Comparison of ENCODE assay signal across 8 cellular contexts in genomic region chr19:45469132-45469834, GRCh38.
DNase-seq lines count a peak whose midpoint lies in the region; ATAC-seq and TF ChIP-seq lines count a peak whose summit lies in the region.

No MANE protein-coding gene starts in this region.

- CTCF ChIA-PET in RWPE1 (lab: Yijun Ruan, JAX) = interaction anchor here (1.9 to 2.9 kb wide), 2 partner anchors 10 to 30 kb away, joined by 13 to 23 read pairs; no protein-coding TSS in a partner anchor

- H4K20me1 ChIP-seq in DND-41 (ENCODE audit: insufficient read depth, low read length) = peaks cover 14% of the 10 kb centered on the region

- no peaks in the 10 kb centered on the region for H3K36me3 Mint-ChIP-seq in nephron (ENCODE audit: low read depth)

- peak overlapping the region; percentile 92 for H2AFZ ChIP-seq in DND-41 (ENCODE audit: low read depth, low read length)

- H3K9me3 ChIP-seq in DND-41 (ENCODE audit: insufficient read depth, low read length, severe bottlenecking) = no peaks in the 10 kb centered on the region

- H3K27me3 ChIP-seq in DND-41 (ENCODE audit: insufficient read depth, low read length, poor library complexity) = peaks cover 5% of the 10 kb centered on the region

- peak overlapping the region; percentile 33 to 88; a peak in 3 of 4 replicates for H3K4me3 ChIP-seq in DND-41 (ENCODE audit: low read depth in 1 of 2, low read length in 2 of 2)
- peak overlapping the region; percentile 65 for H3K4me3 ChIP-seq in LNCaP clone FGC (ENCODE audit: low read depth, low read length)

- peak; percentile 92 for ATAC-seq in DND-41 (ENCODE audit: insufficient read depth, low read depth)
- peak; percentile 84 for ATAC-seq in stimulated activated naive CD8-positive, alpha-beta T cell treated with anti-CD3 and anti-CD28 coated beads, Interleukin-15, Interleukin-2, amounts not matched to agents 100 U/mL and 50 U/mL, for 24 hours

- H3K9ac ChIP-seq in DND-41 (ENCODE audit: low read depth, low read length) = peak overlapping the region; percentile 58

- H3K4me1 Mint-ChIP-seq in nephron = peaks cover 14% of the 10 kb centered on the region

- peak; percentile 52 for TF ChIP-seq CTCF in DND-41 (IDR thresholded peaks at IDR 0.05; ENCODE audit: borderline replicate concordance, extremely low read depth, low read length, poor library complexity, severe bottlenecking)
- no peak for TF ChIP-seq CTCF in LNCaP clone FGC (IDR thresholded peaks at IDR 0.05; ENCODE audit: control insufficient read depth, extremely low read depth, insufficient read depth)
- no peak for TF ChIP-seq CTCF in RWPE1 (conservative IDR thresholded peaks at IDR 0.05; ENCODE audit: low read depth)
- no peak for TF ChIP-seq CTCF in nephron (IDR thresholded peaks at IDR 0.05; ENCODE audit: unreplicated experiment in 3 of 3)

- H3K27ac ChIP-seq in DND-41 (ENCODE audit: low read length) (peak overlapping the region; percentile 81), RWPE1 (peak overlapping the region; percentile 96)

- H3K4me2 ChIP-seq in DND-41 (ENCODE audit: insufficient read depth, low read length) = peak overlapping the region; percentile 99

- peaks cover 53% of the 10 kb centered on the region for H3K27me3 Mint-ChIP-seq in nephron (ENCODE audit: low read depth)

- no peaks in the 10 kb centered on the region for H3K36me3 ChIP-seq in DND-41 (ENCODE audit: insufficient read depth, low read length)

- peak; percentile 94 for DNase-seq in DND-41
- DNase-seq in GOT3 (lab: John Stamatoyannopoulos, UW) = peak; percentile 71
- DNase-seq in LNCaP clone FGC (ENCODE audit: low read depth) = no peak
- peak; percentile 94 for DNase-seq in RWPE1 (ENCODE audit: low spot score)
- peak; percentile 90 for DNase-seq in activated T-helper 9 cell treated with anti-CD3 and anti-CD28 coated beads, Interleukin-2, amount 50 U/mL, for 16 hours (ENCODE audit: low read depth)
- DNase-seq in fibroblast of peridontal ligament (ENCODE audit: extremely low read depth) = peak; percentile 93
- DNase-seq in stimulated activated naive CD8-positive, alpha-beta T cell treated with anti-CD3 and anti-CD28 coated beads, Interleukin-15, Interleukin-2, amounts not matched to agents 100 U/mL and 50 U/mL, for 24 hours = peak; percentile 96

- H3K4me3 Mint-ChIP-seq in nephron = peak overlapping the region; percentile 90 to 95 (median 94)

- no peaks in the 10 kb centered on the region for H3K9me3 Mint-ChIP-seq in nephron

- no peaks in the 10 kb centered on the region for H3K79me2 ChIP-seq in DND-41 (ENCODE audit: insufficient read depth, low read length)

- H3K4me1 ChIP-seq in DND-41 (ENCODE audit: insufficient read depth, low read length) = peaks cover 36% of the 10 kb centered on the region

- POLR2A ChIA-PET in RWPE1 (lab: Yijun Ruan, JAX; ENCODE audit: low non-redundant PET) = interaction anchor here (0.6 to 3.0 kb wide), 7 partner anchors 10 to 1278 kb away, joined by 4 to 14 read pairs (median 6); no protein-coding TSS in a partner anchor

- H3K27ac Mint-ChIP-seq in nephron = peak overlapping the region in 2 of 3 experiments; percentile 77 to 86
